In genomic region chr12:120466560-120467315, GRCh38 we compare ENCODE assay signal across 6 cellular contexts. TPM values are rescaled to one million over a fixed set of nuclear protein-coding genes. Genes with fewer than 3 reads are reported as not detected.
DNase-seq lines count a peak whose midpoint lies in the region; ATAC-seq and TF ChIP-seq lines count a peak whose summit lies in the region.

No MANE protein-coding gene starts in this region.

- peak overlapping the region; percentile 25 for H3K27ac Mint-ChIP-seq in activated CD8-positive, alpha-beta T cell treated with anti-CD3 and anti-CD28 coated beads for 36 hours

- no peaks in the 10 kb centered on the region for H3K27me3 Mint-ChIP-seq in activated CD8-positive, alpha-beta T cell treated with anti-CD3 and anti-CD28 coated beads for 36 hours

- H3K4me3 Mint-ChIP-seq in activated CD8-positive, alpha-beta T cell treated with anti-CD3 and anti-CD28 coated beads for 36 hours: peak overlapping the region; percentile 12

- ATAC-seq in activated CD8-positive, alpha-beta T cell treated with anti-CD3 and anti-CD28 coated beads for 36 hours: no peak
- no peak for ATAC-seq in HG02763 (IDR thresholded peaks at IDR 0.05; ENCODE audit: unreplicated experiment)

- peaks cover 40% of the 10 kb centered on the region for H3K4me1 Mint-ChIP-seq in activated CD8-positive, alpha-beta T cell treated with anti-CD3 and anti-CD28 coated beads for 36 hours (ENCODE audit: low read depth)

- intact Hi-C loops in activated CD8-positive, alpha-beta T cell treated with anti-CD3 and anti-CD28 coated beads for 36 hours (cut with micrococcal nuclease): no loop called here

- H3K36me3 Mint-ChIP-seq in activated CD8-positive, alpha-beta T cell treated with anti-CD3 and anti-CD28 coated beads for 36 hours (ENCODE audit: low read depth): peaks cover 56% of the 10 kb centered on the region

- POLR2A ChIA-PET in activated CD8-positive, alpha-beta T cell treated with anti-CD3 and anti-CD28 coated beads for 36 hours (lab: Charles Lee): interaction anchor here (0.6 to 3.1 kb wide), 10 partner anchors 8 to 1343 kb away, joined by 3 to 26 read pairs (median 6); partner anchors contain the start of genes DYNLL1 and GATC

- peak; percentile 68 for TF ChIP-seq CTCF in LNCAP (IDR thresholded peaks at IDR 0.05)
- TF ChIP-seq CTCF in activated CD8-positive, alpha-beta T cell treated with anti-CD3 and anti-CD28 coated beads for 36 hours (IDR thresholded peaks at IDR 0.05): peak; percentile 64

- no peaks in the 10 kb centered on the region for H3K9me3 Mint-ChIP-seq in activated CD8-positive, alpha-beta T cell treated with anti-CD3 and anti-CD28 coated beads for 36 hours

- peak; percentile 53 to 55 for DNase-seq in AML-193 (lab: John Stamatoyannopoulos, UW)
- DNase-seq in activated CD8-positive, alpha-beta T cell treated with anti-CD3 and anti-CD28 coated beads for 36 hours: peak; percentile 65
- peak; percentile 80 for DNase-seq in islet precursor cell
- no peak for DNase-seq in GF-D8 (lab: John Stamatoyannopoulos, UW)

- CTCF ChIA-PET in activated CD8-positive, alpha-beta T cell treated with anti-CD3 and anti-CD28 coated beads for 36 hours (lab: Charles Lee): interaction anchor here (0.6 to 8.9 kb wide), 16 partner anchors 8 to 239 kb away, joined by 3 to 110 read pairs (median 4); partner anchors contain the start of genes PLA2G1B and SIRT4

RNA-seq across cellular contexts. Expression of gene SRSF9, which starts 2.8 kb away (rescaled TPM):
- 100 to 1,000 TPM; 225 to 236 TPM for total RNA-seq in activated CD8-positive, alpha-beta T cell treated with anti-CD3 and anti-CD28 coated beads for 36 hours

RNA-seq across cellular contexts. Expression of gene GATC, which starts 20.5 kb away (rescaled TPM):
- 10 to 100 TPM; 32.2 to 39.3 TPM for total RNA-seq in activated CD8-positive, alpha-beta T cell treated with anti-CD3 and anti-CD28 coated beads for 36 hours

RNA-seq across cellular contexts. Expression of gene TRIAP1, which starts 20.6 kb away (rescaled TPM):
- 10 to 100 TPM; 43.1 to 45.1 TPM for total RNA-seq in activated CD8-positive, alpha-beta T cell treated with anti-CD3 and anti-CD28 coated beads for 36 hours

RNA-seq across cellular contexts. Expression of gene COX6A1, which starts 28.8 kb away (rescaled TPM):
- 100 to 1,000 TPM; 396 to 406 TPM for total RNA-seq in activated CD8-positive, alpha-beta T cell treated with anti-CD3 and anti-CD28 coated beads for 36 hours

RNA-seq across cellular contexts. Expression of gene DYNLL1, which starts 29.2 kb away (rescaled TPM):
- 100 to 1,000 TPM; 126 to 137 TPM for total RNA-seq in activated CD8-positive, alpha-beta T cell treated with anti-CD3 and anti-CD28 coated beads for 36 hours
